9 cellular contexts compared by ENCODE assay signal in the genomic region with DNA sequence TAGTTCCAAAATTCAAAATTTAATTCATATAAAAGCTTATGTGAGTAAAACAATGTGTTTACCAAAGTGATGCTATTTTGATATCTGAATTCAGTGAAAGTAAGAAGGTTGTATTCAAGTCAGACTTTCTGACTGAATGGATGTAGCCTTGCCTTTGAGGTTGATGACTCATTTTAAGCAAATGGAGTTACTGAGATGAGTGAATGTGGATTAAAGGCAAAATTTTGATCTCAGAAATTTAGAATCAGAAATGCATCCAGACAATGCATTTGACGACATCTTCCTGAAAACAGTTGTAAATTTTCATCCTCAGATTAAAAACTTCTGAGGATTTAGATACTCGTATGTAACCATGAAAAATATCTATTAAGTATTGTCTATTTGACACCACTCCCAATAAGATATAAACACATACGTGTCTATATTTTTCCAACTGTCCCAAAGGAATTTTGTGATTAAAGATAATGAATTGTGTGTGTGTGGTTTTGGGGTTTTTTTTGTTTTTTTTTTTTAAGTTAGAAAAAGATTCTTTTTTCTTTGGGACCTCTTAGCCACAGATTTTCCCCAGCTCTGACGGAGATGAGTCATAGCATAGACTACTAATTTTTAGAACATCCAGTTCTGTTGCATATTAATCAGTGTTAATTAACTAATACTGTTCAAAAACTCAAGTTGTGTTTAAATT. TPM values are rescaled to one million over a fixed set of nuclear protein-coding genes. Genes with fewer than 3 reads are reported as not detected.
DNase-seq lines count a peak whose midpoint lies in the region; ATAC-seq and TF ChIP-seq lines count a peak whose summit lies in the region.
"Had no signal": no experiment of that assay in that cellular context is flagged by ENCODE, and none has a peak within 500 bp of the region (broad histone marks: within the 10 kb centered on the region; RNA-seq: fewer than 3 reads in every experiment).

No MANE protein-coding gene starts in this region.

- H3K27me3 ChIP-seq in adipocyte (replicated peaks; ENCODE audit: control insufficient read depth, insufficient read depth, low read length) (no peaks in the 10 kb centered on the region), spleen (replicated peaks in 1 of 7) (no peaks in the 10 kb centered on the region)

- H3K27ac Mint-ChIP-seq in activated naive CD4-positive, alpha-beta T cell treated with anti-CD3 and anti-CD28 coated beads, Interleukin-2, amount 50 U/mL, for 24 hours: peak overlapping the region; percentile 87

- H3K36me3 ChIP-seq in adipocyte (ENCODE audit: control insufficient read depth, insufficient read depth, low read length, severe bottlenecking) (peaks cover 24% of the 10 kb centered on the region), spleen (peaks cover 0 to 60% (median 9%) of the 10 kb centered on the region in 6 donors)

- peak; percentile 83 for ATAC-seq in HG03159 (IDR thresholded peaks at IDR 0.05; ENCODE audit: unreplicated experiment)

- H3K9ac ChIP-seq in adipocyte (ENCODE audit: low read length): no peak overlapping the region

- TF ChIP-seq CTCF in spleen (IDR thresholded peaks at IDR 0.05 in 8 of 11, conservative IDR thresholded peaks at IDR 0.05 in 3 of 11): no peak

- H3K4me3 ChIP-seq in adipocyte (ENCODE audit: low read length) (no peak overlapping the region), spleen (no peak overlapping the region)

- H3K27me3 Mint-ChIP-seq in activated naive CD4-positive, alpha-beta T cell treated with anti-CD3 and anti-CD28 coated beads, Interleukin-2, amount 50 U/mL, for 24 hours: no peaks in the 10 kb centered on the region
- H3K27me3 Mint-ChIP-seq: CD4-positive, alpha-beta memory T cell had no signal

- peaks cover 73% of the 10 kb centered on the region for H3K4me1 Mint-ChIP-seq in activated naive CD4-positive, alpha-beta T cell treated with anti-CD3 and anti-CD28 coated beads, Interleukin-2, amount 50 U/mL, for 24 hours

- peak overlapping the region; percentile 67 for H3K4me3 Mint-ChIP-seq in activated naive CD4-positive, alpha-beta T cell treated with anti-CD3 and anti-CD28 coated beads, Interleukin-2, amount 50 U/mL, for 24 hours

- H3K4me1 ChIP-seq in adipocyte (ENCODE audit: control insufficient read depth, insufficient read depth, low read length) (peaks cover 9% of the 10 kb centered on the region), spleen (peaks cover 0 to 41% (median 8%) of the 10 kb centered on the region in 6 donors)

- H3K36me3 Mint-ChIP-seq in activated naive CD4-positive, alpha-beta T cell treated with anti-CD3 and anti-CD28 coated beads, Interleukin-2, amount 50 U/mL, for 24 hours: peaks cover 34% of the 10 kb centered on the region

- intact Hi-C loops in spleen (cut with DNase I; ENCODE audit: low total_unique reads): no loop called here

- no peak for TF ChIP-seq POLR2A in spleen (IDR thresholded peaks at IDR 0.05)

- no peak for DNase-seq in activated naive CD4-positive, alpha-beta T cell treated with anti-CD3 and anti-CD28 coated beads, Interleukin-2, amount 50 U/mL, for 16 hours
- DNase-seq in adipocyte (ENCODE audit: low read depth) (peak; percentile 48), stromal cell of bone marrow (ENCODE audit: low read depth) (peak; percentile 28), spleen (no peak), D341Med (ENCODE audit: low spot score) (no peak), cerebellum (ENCODE audit: low spot score) (no peak)

- no peaks in the 10 kb centered on the region for H3K9me3 Mint-ChIP-seq in activated naive CD4-positive, alpha-beta T cell treated with anti-CD3 and anti-CD28 coated beads, Interleukin-2, amount 50 U/mL, for 24 hours
- H3K9me3 Mint-ChIP-seq: CD4-positive, alpha-beta memory T cell had no signal

- H3K9me3 ChIP-seq in adipocyte (ENCODE audit: control insufficient read depth, low read length) (no peaks in the 10 kb centered on the region), spleen (no peaks in the 10 kb centered on the region)

- no peak overlapping the region for H3K27ac ChIP-seq in spleen

- 75 to 84% (median 79%) methylated on average over 4 of the region's 4 CpGs for WGBS in spleen, 5 donors

RNA-seq across cellular contexts. Expression of a gene that starts 34.4 kb away (rescaled TPM):
- total RNA-seq in spleen: 10 to 100 TPM; 52.6 to 94.4 (median 60.1) TPM
- polyA plus RNA-seq in spleen: 10 to 100 TPM; 15.9 to 20.6 (median 16.0) TPM
- total RNA-seq in cerebellum: 11.1 TPM

Comparison
In these comparisons a context has a peak if more than half of its experiments do, and no peak if none do; other contexts are left out.
1. DNase-seq: peak in adipocyte (single experiment) and stromal cell of bone marrow (single experiment); none in activated naive CD4-positive, alpha-beta T cell treated with anti-CD3 and anti-CD28 coated beads, Interleukin-2, amount 50 U/mL, for 16 hours (single experiment), spleen (single experiment), D341Med (single experiment) and cerebellum (single experiment).